Comparison of ENCODE assay signal across 10 cellular contexts in genomic region chr2:1625281-1626001, GRCh38.
DNase-seq lines count a peak whose midpoint lies in the region; ATAC-seq and TF ChIP-seq lines count a peak whose summit lies in the region.
"Had no signal": no experiment of that assay in that cellular context is flagged by ENCODE, and none has a peak within 500 bp of the region (broad histone marks: within the 10 kb centered on the region; RNA-seq: fewer than 3 reads in every experiment).

No MANE protein-coding gene starts in this region.

- no peak overlapping the region for H3K27ac Mint-ChIP-seq in activated T-helper 1 cell treated with anti-CD3 and anti-CD28 coated beads, Interleukin-12 subunit alpha, Interleukin-12 subunit beta, Interleukin-2, Interleukin-4 antibody, amounts not matched to agents 30 ng/mL and 10 ng/mL and 1 ng/mL, durations not matched to agents 14 hours and 24 hours and 36 hours

- intact Hi-C loops in PC-9 (cut with micrococcal nuclease; ENCODE audit: unreplicated experiment) = loop anchor here (1.0 to 5.0 kb wide), 5 partner anchors 25 to 71 kb away; no protein-coding TSS in a partner anchor
- intact Hi-C loops in activated T-helper 1 cell treated with anti-CD3 and anti-CD28 coated beads, Interleukin-12 subunit alpha, Interleukin-12 subunit beta, Interleukin-2, Interleukin-4 antibody, amounts not matched to agents 30 ng/mL and 10 ng/mL and 1 ng/mL, durations not matched to agents 14 hours and 24 hours and 36 hours (cut with micrococcal nuclease) = no loop called here

- BruUV-seq in PC-9 (replicated peaks; lab: Mats Ljungman, UMichigan) = no TSS peak

- H3K79me1 ChIP-seq in neuronal stem cell (ENCODE audit: low read depth, low read length) = no peaks in the 10 kb centered on the region

- H3K27ac ChIP-seq in PC-9 (peak overlapping the region; percentile 77), neuronal stem cell (replicated peaks; ENCODE audit: low read length) (peak overlapping the region; percentile 92)
- H3K27ac ChIP-seq: pancreas had no signal

- no peaks in the 10 kb centered on the region for H3K36me3 Mint-ChIP-seq in activated T-helper 1 cell treated with anti-CD3 and anti-CD28 coated beads, Interleukin-12 subunit alpha, Interleukin-12 subunit beta, Interleukin-2, Interleukin-4 antibody, amounts not matched to agents 30 ng/mL and 10 ng/mL and 1 ng/mL, durations not matched to agents 14 hours and 24 hours and 36 hours (ENCODE audit: low read depth)

- H2BK5ac ChIP-seq in neuronal stem cell (ENCODE audit: low read length) = peak overlapping the region; percentile 87

- H3K9ac ChIP-seq in neuronal stem cell (ENCODE audit: low read depth, low read length, poor library complexity) = no peak overlapping the region

- no peak overlapping the region for H3K4me3 Mint-ChIP-seq in activated T-helper 1 cell treated with anti-CD3 and anti-CD28 coated beads, Interleukin-12 subunit alpha, Interleukin-12 subunit beta, Interleukin-2, Interleukin-4 antibody, amounts not matched to agents 30 ng/mL and 10 ng/mL and 1 ng/mL, durations not matched to agents 14 hours and 24 hours and 36 hours

- peak overlapping the region; percentile 36 for H2BK120ac ChIP-seq in neuronal stem cell (ENCODE audit: low read depth, low read length)

- no peak overlapping the region for H2AFZ ChIP-seq in PC-9
- no peak overlapping the region for H2AFZ ChIP-seq in neuronal stem cell (ENCODE audit: low read length)

- no peak overlapping the region for H3K14ac ChIP-seq in neuronal stem cell (ENCODE audit: low read length)

- peak overlapping the region; percentile 16 for H2BK15ac ChIP-seq in neuronal stem cell (ENCODE audit: low read length)

- no peaks in the 10 kb centered on the region for H3K9me2 ChIP-seq in PC-9 (ENCODE audit: insufficient read depth)

- CTCF ChIA-PET in PC-9 (lab: Charles Lee) = interaction anchor here (0.7 to 1.3 kb wide), 2 partner anchors 32 to 39 kb away, joined by 4 to 6 read pairs; no protein-coding TSS in a partner anchor

- no peaks in the 10 kb centered on the region for H3K79me2 ChIP-seq in PC-9 (ENCODE audit: low read depth)

- H3K9me3 ChIP-seq in PC-9 (ENCODE audit: insufficient read depth, low read depth) (no peaks in the 10 kb centered on the region; the same call in 1 of the 2 replicates), neuronal stem cell (replicated peaks in 1 of 2; ENCODE audit: control insufficient read depth in 2 of 2, insufficient read depth in 1 of 2, low read depth in 1 of 2, low read length in 2 of 2) (peaks cover 0 to 1% of the 10 kb centered on the region in 2 donors)
- H3K9me3 ChIP-seq: pancreas had no signal

- no peak overlapping the region for H4K91ac ChIP-seq in neuronal stem cell (ENCODE audit: low read depth, low read length, poor library complexity)

- WGBS in neuronal stem cell (ENCODE audit: extremely low coverage in 2 of 2, insufficient read length in 2 of 2, insufficient replicate concordance in 1 of 2), 2 donors = no CpG with 5 or more reads among the region's 20 CpGs

- no peak overlapping the region for H2BK12ac ChIP-seq in neuronal stem cell (ENCODE audit: low read length)

- H2AK5ac ChIP-seq in neuronal stem cell (ENCODE audit: low read depth, low read length) = peak overlapping the region; percentile 43

- peak overlapping the region; percentile 73 for H3K4me2 ChIP-seq in PC-9
- peak overlapping the region; percentile 29 for H3K4me2 ChIP-seq in neuronal stem cell (ENCODE audit: insufficient read depth, low read length, poor library complexity, severe bottlenecking)

- POLR2A ChIA-PET in PC-9 (lab: Charles Lee; ENCODE audit: unreplicated experiment) = interaction anchor here (0.6 to 1.0 kb wide), 4 partner anchors 17 to 47 kb away, joined by 3 to 8 read pairs (median 4); no protein-coding TSS in a partner anchor

- no peak for ATAC-seq in HG03342 (IDR thresholded peaks at IDR 0.05; ENCODE audit: unreplicated experiment)

- DNase-seq in Daoy (ENCODE audit: low read depth) (peak; percentile 90), PC-9 (peak; percentile 85 to 97), fibroblast of villous mesenchyme (ENCODE audit: low read depth) (peak; percentile 79), neuronal stem cell (ENCODE audit: low spot score) (peak; percentile 42), midbrain (lab: John Stamatoyannopoulos, UW) (no peak)
- DNase-seq in activated CD4-positive, alpha-beta T cell treated with anti-CD3 and anti-CD28 coated beads for 4 hours = no peak
- no peak for DNase-seq in activated T-helper 1 cell treated with anti-CD3 and anti-CD28 coated beads, Interleukin-12 subunit alpha, Interleukin-12 subunit beta, Interleukin-2, Interleukin-4 antibody, amounts not matched to agents 30 ng/mL and 10 ng/mL and 1 ng/mL, durations not matched to agents 14 hours and 24 hours and 36 hours (ENCODE audit: low spot score)
- DNase-seq: GDM1, pancreas had no signal

- H3K36me3 ChIP-seq in PC-9 (ENCODE audit: low read depth) (peaks cover 11% of the 10 kb centered on the region; the same call in 1 of the 2 replicates), neuronal stem cell (replicated peaks in 1 of 2; ENCODE audit: control insufficient read depth in 2 of 2, insufficient read depth in 2 of 2, low read length in 2 of 2) (no peaks in the 10 kb centered on the region)
- H3K36me3 ChIP-seq: pancreas had no signal

- H3K4me3 ChIP-seq in PC-9 = peak overlapping the region; percentile 53
- no peak overlapping the region for H3K4me3 ChIP-seq in fibroblast of villous mesenchyme (ENCODE audit: low read depth, low read length)
- H3K4me3 ChIP-seq in neuronal stem cell (ENCODE audit: low read length in 2 of 2) = peak overlapping the region in 1 of 2 donors; percentile 28
- H3K4me3 ChIP-seq: pancreas had no signal

- H3K9me3 Mint-ChIP-seq in activated T-helper 1 cell treated with anti-CD3 and anti-CD28 coated beads, Interleukin-12 subunit alpha, Interleukin-12 subunit beta, Interleukin-2, Interleukin-4 antibody, amounts not matched to agents 30 ng/mL and 10 ng/mL and 1 ng/mL, durations not matched to agents 14 hours and 24 hours and 36 hours = no peaks in the 10 kb centered on the region

- H3K18ac ChIP-seq in neuronal stem cell (ENCODE audit: low read length) = peak overlapping the region; percentile 89

- peak overlapping the region; percentile 53 for H3K23ac ChIP-seq in neuronal stem cell (ENCODE audit: low read depth, low read length, poor library complexity)

- TF ChIP-seq CTCF in PC-9 (conservative IDR thresholded peaks at IDR 0.05) (no peak), fibroblast of villous mesenchyme (IDR thresholded peaks at IDR 0.05; ENCODE audit: insufficient read depth, low read depth, low read length) (no peak)

- peaks cover 62% of the 10 kb centered on the region for H3K4me1 ChIP-seq in PC-9 (replicated peaks; ENCODE audit: insufficient read depth)
- H3K4me1 ChIP-seq in neuronal stem cell (ENCODE audit: control insufficient read depth in 2 of 2, insufficient read depth in 1 of 2, low read depth in 1 of 2, low read length in 2 of 2) = peaks cover 0 to 17% of the 10 kb centered on the region in 2 donors
- H3K4me1 ChIP-seq: pancreas had no signal

- peaks cover 30% of the 10 kb centered on the region for H3F3A ChIP-seq in PC-9 (ENCODE audit: insufficient read depth, low read depth)

- H3K27me3 Mint-ChIP-seq in activated T-helper 1 cell treated with anti-CD3 and anti-CD28 coated beads, Interleukin-12 subunit alpha, Interleukin-12 subunit beta, Interleukin-2, Interleukin-4 antibody, amounts not matched to agents 30 ng/mL and 10 ng/mL and 1 ng/mL, durations not matched to agents 14 hours and 24 hours and 36 hours (ENCODE audit: insufficient read depth) = no peaks in the 10 kb centered on the region

- no peak overlapping the region for H3K4ac ChIP-seq in neuronal stem cell (ENCODE audit: low read length)

- H3K4me1 Mint-ChIP-seq in activated T-helper 1 cell treated with anti-CD3 and anti-CD28 coated beads, Interleukin-12 subunit alpha, Interleukin-12 subunit beta, Interleukin-2, Interleukin-4 antibody, amounts not matched to agents 30 ng/mL and 10 ng/mL and 1 ng/mL, durations not matched to agents 14 hours and 24 hours and 36 hours (ENCODE audit: low read depth) = no peaks in the 10 kb centered on the region

- H3K27me3 ChIP-seq in PC-9 (ENCODE audit: insufficient read depth, low read depth) (no peaks in the 10 kb centered on the region; the same call in 1 of the 2 replicates), neuronal stem cell (ENCODE audit: control insufficient read depth in 3 of 3, insufficient read depth in 3 of 3, low read depth in 1 of 3, low read length in 3 of 3) (no peaks in the 10 kb centered on the region)

- H4K8ac ChIP-seq in neuronal stem cell (ENCODE audit: low read depth, low read length) = no peak overlapping the region

- no peaks in the 10 kb centered on the region for H4K20me1 ChIP-seq in PC-9 (ENCODE audit: insufficient read depth)

Comparison
In these comparisons a context has a peak if more than half of its experiments do, and no peak if none do; other contexts are left out.
1. DNase-seq: peak in Daoy (single experiment), PC-9 (2 of 2), fibroblast of villous mesenchyme (single experiment) and neuronal stem cell (single experiment); none in midbrain (single experiment), activated CD4-positive, alpha-beta T cell treated with anti-CD3 and anti-CD28 coated beads for 4 hours (0 of 2) and activated T-helper 1 cell treated with anti-CD3 and anti-CD28 coated beads, Interleukin-12 subunit alpha, Interleukin-12 subunit beta, Interleukin-2, Interleukin-4 antibody, amounts not matched to agents 30 ng/mL and 10 ng/mL and 1 ng/mL, durations not matched to agents 14 hours and 24 hours and 36 hours (single experiment).